7 cellular contexts compared by ENCODE assay signal in the genomic region with DNA sequence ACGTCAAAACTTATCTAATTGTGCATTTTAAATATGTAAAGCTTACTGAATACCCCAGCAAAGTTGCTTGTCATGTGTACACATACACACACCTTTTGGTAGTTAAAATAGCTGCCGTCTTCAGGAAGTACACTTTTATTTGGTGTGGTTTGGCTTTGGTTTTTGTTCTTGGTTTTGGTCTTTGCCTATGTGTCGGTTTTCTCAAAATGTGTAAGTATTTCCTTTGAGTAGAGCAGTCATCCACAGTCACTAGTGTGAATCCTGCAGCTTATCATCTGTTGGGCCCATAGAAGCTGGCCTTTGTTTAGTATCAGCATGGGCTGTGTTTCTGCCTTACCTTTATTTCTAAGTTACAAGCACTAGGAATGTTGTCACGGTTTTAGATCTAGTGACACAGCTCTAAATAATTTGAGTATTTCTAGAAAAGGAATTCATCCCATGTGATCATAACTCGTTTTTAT. TPM values are rescaled to one million over a fixed set of nuclear protein-coding genes. Genes with fewer than 3 reads are reported as not detected.
DNase-seq lines count a peak whose midpoint lies in the region; ATAC-seq and TF ChIP-seq lines count a peak whose summit lies in the region.

No MANE protein-coding gene starts in this region.

- ATAC-seq in GM18861 (IDR thresholded peaks at IDR 0.05; ENCODE audit: unreplicated experiment), result peak; percentile 35

- no peak for DNase-seq in HFF-Myc (ENCODE audit: extremely low read depth, low read depth)
- no peak for DNase-seq in NT2/D1 (ENCODE audit: low read depth, low spot score)
- DNase-seq in posterior vena cava (ENCODE audit: low spot score), result no peak
- no peak for DNase-seq in hepatic stellate cell (ENCODE audit: low spot score)

- H3K9me3 ChIP-seq in NT2/D1 (ENCODE audit: insufficient read depth, low read length) (no peaks in the 10 kb centered on the region), endocrine pancreas (ENCODE audit: control insufficient read depth, low read length) (no peaks in the 10 kb centered on the region), neuron (ENCODE audit: low read length) (no peaks in the 10 kb centered on the region)

- H3K9ac ChIP-seq in NT2/D1 (ENCODE audit: insufficient read length, low read depth) (peak overlapping the region; percentile 22), endocrine pancreas (ENCODE audit: control insufficient read depth, insufficient read depth, low read length) (no peak overlapping the region)

- TF ChIP-seq CTCF in HFF-Myc (IDR thresholded peaks at IDR 0.05; ENCODE audit: low read depth, low read length, missing control alignments), result no peak

- H3K36me3 ChIP-seq in NT2/D1 (ENCODE audit: insufficient read depth, insufficient read length, low read length), result peaks cover 34% of the 10 kb centered on the region
- no peaks in the 10 kb centered on the region for H3K36me3 ChIP-seq in endocrine pancreas (ENCODE audit: control insufficient read depth, insufficient read depth, low read length)
- peaks cover 10% of the 10 kb centered on the region for H3K36me3 ChIP-seq in neuron (ENCODE audit: insufficient read depth, low read length)

- H3K4me1 ChIP-seq in NT2/D1 (ENCODE audit: insufficient read depth, insufficient read length) (no peaks in the 10 kb centered on the region), endocrine pancreas (ENCODE audit: control insufficient read depth, insufficient read depth, low read length) (peaks cover 4% of the 10 kb centered on the region), neuron (ENCODE audit: insufficient read depth, low read length) (peaks cover 27% of the 10 kb centered on the region)

- intact Hi-C loops in posterior vena cava (cut with DNase I), result loop anchor here in 1 of 2 donors (5.0 kb wide), 1 partner anchor 240 kb away; no protein-coding TSS in a partner anchor

- no peak overlapping the region for H2AFZ ChIP-seq in neuron (ENCODE audit: low read depth, low read length)

- no peaks in the 10 kb centered on the region for H3K27me3 ChIP-seq in NT2/D1 (ENCODE audit: insufficient read depth, insufficient read length)
- no peaks in the 10 kb centered on the region for H3K27me3 ChIP-seq in endocrine pancreas (ENCODE audit: control insufficient read depth, insufficient read depth, low read length)
- H3K27me3 ChIP-seq in neuron (ENCODE audit: insufficient read depth, low read length), result no peaks in the 10 kb centered on the region

- H3K4me3 ChIP-seq in HFF-Myc (replicated peaks; ENCODE audit: low read depth, low read length), result peak overlapping the region; percentile 58
- peak overlapping the region; percentile 61 for H3K4me3 ChIP-seq in NT2/D1 (ENCODE audit: insufficient read length, low read depth)
- H3K4me3 ChIP-seq in endocrine pancreas (ENCODE audit: control insufficient read depth, insufficient read depth, low read length), result peak overlapping the region; percentile 98
- peak overlapping the region; percentile 80 for H3K4me3 ChIP-seq in neuron (ENCODE audit: low read length)

RNA-seq across cellular contexts. Expression of a gene that starts 35.3 kb away (rescaled TPM):
- 100 to 1,000 TPM in 1 of 2 donors, 10 to 100 TPM in 1; 99.3 to 113 TPM for total RNA-seq in posterior vena cava

RNA-seq across cellular contexts. Expression of a gene that starts 43.0 kb away (rescaled TPM):
- not detected for total RNA-seq in posterior vena cava

RNA-seq across cellular contexts. Expression of a gene that starts 51.7 kb away (rescaled TPM):
- not detected for total RNA-seq in posterior vena cava
